9 cellular contexts compared by ENCODE assay signal in genomic region chr1:201792534-201793305, GRCh38. TPM values are rescaled to one million over a fixed set of nuclear protein-coding genes. Genes with fewer than 3 reads are reported as not detected.
DNase-seq lines count a peak whose midpoint lies in the region; ATAC-seq and TF ChIP-seq lines count a peak whose summit lies in the region.
"Had no signal": no experiment of that assay in that cellular context is flagged by ENCODE, and none has a peak within 500 bp of the region (broad histone marks: within the 10 kb centered on the region; RNA-seq: fewer than 3 reads in every experiment).

No MANE protein-coding gene starts in this region.

- H3K4me3 ChIP-seq in KMS-11 (IDR thresholded peaks at IDR 0.05; ENCODE audit: insufficient read depth, low read depth, low read length) (no peak overlapping the region), PC-3 (ENCODE audit: low read length) (no peak overlapping the region), fibroblast of mammary gland (ENCODE audit: control insufficient read depth, low read depth, low read length) (no peak overlapping the region), stomach smooth muscle (ENCODE audit: low read length in 2 of 2) (no peak overlapping the region)

- no peaks in the 10 kb centered on the region for H3F3A ChIP-seq in PC-3 (ENCODE audit: low read length, unreplicated experiment)

- H3K27me3 Mint-ChIP-seq in activated T-cell treated with anti-CD3 and anti-CD28 coated beads, Interleukin-2, amount 50 U/mL, for 4 hours (ENCODE audit: low read depth): no peaks in the 10 kb centered on the region
- H3K27me3 Mint-ChIP-seq in natural killer cell treated with Interleukin-12 subunit alpha and Interleukin-12 subunit beta and Interleukin-15 and Interleukin-18, amount 100 ng/mL, for 72 hours: peaks cover 1 to 2% of the 10 kb centered on the region in 2 donors
- H3K27me3 Mint-ChIP-seq: activated naive CD8-positive, alpha-beta T cell had no signal

- H3K27ac ChIP-seq in KMS-11 (no peak overlapping the region), PC-3 (ENCODE audit: low read length) (no peak overlapping the region), stomach smooth muscle (ENCODE audit: low read length) (peak overlapping the region; percentile 58)

- H3K9ac ChIP-seq in KMS-11 (no peak overlapping the region), PC-3 (ENCODE audit: low read length) (no peak overlapping the region), stomach smooth muscle (ENCODE audit: low read length in 2 of 2) (no peak overlapping the region)

- H3K36me3 ChIP-seq in KMS-11 (ENCODE audit: insufficient read depth) (no peaks in the 10 kb centered on the region), PC-3 (ENCODE audit: low read depth, low read length) (no peaks in the 10 kb centered on the region; the same call in 1 of the 2 replicates), stomach smooth muscle (ENCODE audit: control insufficient read depth in 2 of 2, insufficient read depth in 2 of 2, low read length in 2 of 2) (peaks cover 19 to 33% of the 10 kb centered on the region in 2 donors)

- H3K4me3 Mint-ChIP-seq in activated T-cell treated with anti-CD3 and anti-CD28 coated beads, Interleukin-2, amount 50 U/mL, for 4 hours: no peak overlapping the region
- no peak overlapping the region for H3K4me3 Mint-ChIP-seq in natural killer cell treated with Interleukin-12 subunit alpha and Interleukin-12 subunit beta and Interleukin-15 and Interleukin-18, amount 100 ng/mL, for 72 hours
- H3K4me3 Mint-ChIP-seq: activated naive CD8-positive, alpha-beta T cell had no signal

- H3K4me2 ChIP-seq in KMS-11: peak overlapping the region; percentile 23; the same call in 1 of the 2 replicates
- H3K4me2 ChIP-seq in PC-3 (ENCODE audit: low read length): no peak overlapping the region

- H3K9me3 ChIP-seq in PC-3 (ENCODE audit: low read length) (no peaks in the 10 kb centered on the region), stomach smooth muscle (ENCODE audit: control insufficient read depth in 2 of 2, low read length in 2 of 2) (no peaks in the 10 kb centered on the region)

- H3K79me2 ChIP-seq in KMS-11 (ENCODE audit: insufficient read depth, low read depth): no peaks in the 10 kb centered on the region
- no peaks in the 10 kb centered on the region for H3K79me2 ChIP-seq in PC-3 (ENCODE audit: low read length)

- H2AFZ ChIP-seq in KMS-11 (ENCODE audit: low read depth) (no peak overlapping the region; the same call in 1 of the 2 replicates), PC-3 (ENCODE audit: low read length) (no peak overlapping the region)

- peak; percentile 95 for DNase-seq in DMS53 (lab: John Stamatoyannopoulos, UW)
- peak; percentile 83 for DNase-seq in PC-3
- DNase-seq in activated T-cell treated with anti-CD3 and anti-CD28 coated beads, Interleukin-2, amount 50 U/mL, for 4 hours: peak; percentile 23
- peak; percentile 90 for DNase-seq in fibroblast of mammary gland (ENCODE audit: low read depth)
- peak; percentile 68 for DNase-seq in natural killer cell treated with Interleukin-12 subunit alpha and Interleukin-12 subunit beta and Interleukin-15 and Interleukin-18, amount 100 ng/mL, for 72 hours (ENCODE audit: low spot score)

- H3K9me3 Mint-ChIP-seq in activated T-cell treated with anti-CD3 and anti-CD28 coated beads, Interleukin-2, amount 50 U/mL, for 4 hours: no peaks in the 10 kb centered on the region
- no peaks in the 10 kb centered on the region for H3K9me3 Mint-ChIP-seq in natural killer cell treated with Interleukin-12 subunit alpha and Interleukin-12 subunit beta and Interleukin-15 and Interleukin-18, amount 100 ng/mL, for 72 hours

- peaks cover 4% of the 10 kb centered on the region for H3K36me3 Mint-ChIP-seq in activated T-cell treated with anti-CD3 and anti-CD28 coated beads, Interleukin-2, amount 50 U/mL, for 4 hours (ENCODE audit: insufficient read depth)
- no peaks in the 10 kb centered on the region for H3K36me3 Mint-ChIP-seq in natural killer cell treated with Interleukin-12 subunit alpha and Interleukin-12 subunit beta and Interleukin-15 and Interleukin-18, amount 100 ng/mL, for 72 hours

- H4K20me1 ChIP-seq in KMS-11 (ENCODE audit: insufficient read depth) (no peaks in the 10 kb centered on the region), PC-3 (ENCODE audit: low read length) (no peaks in the 10 kb centered on the region)

- H3K4me1 Mint-ChIP-seq in activated T-cell treated with anti-CD3 and anti-CD28 coated beads, Interleukin-2, amount 50 U/mL, for 4 hours (ENCODE audit: low read depth): no peaks in the 10 kb centered on the region
- no peaks in the 10 kb centered on the region for H3K4me1 Mint-ChIP-seq in natural killer cell treated with Interleukin-12 subunit alpha and Interleukin-12 subunit beta and Interleukin-15 and Interleukin-18, amount 100 ng/mL, for 72 hours (ENCODE audit: low read depth in 2 of 2)

- CTCF ChIA-PET in PC-3 (lab: Charles Lee): interaction anchor here (0.6 to 1.8 kb wide), 6 partner anchors 53 to 233 kb away, joined by 5 to 35 read pairs (median 8); no protein-coding TSS in a partner anchor

- intact Hi-C loops in PC-3 (cut with micrococcal nuclease): loop anchor here (1.0 kb wide), 2 partner anchors 83 to 233 kb away; no protein-coding TSS in a partner anchor

- no peak overlapping the region for H3K27ac Mint-ChIP-seq in natural killer cell treated with Interleukin-12 subunit alpha and Interleukin-12 subunit beta and Interleukin-15 and Interleukin-18, amount 100 ng/mL, for 72 hours
- H3K27ac Mint-ChIP-seq: activated naive CD8-positive, alpha-beta T cell had no signal

- peaks cover 27% of the 10 kb centered on the region for H3K4me1 ChIP-seq in KMS-11 (ENCODE audit: low read depth, poor library complexity, severe bottlenecking)
- peaks cover 12% of the 10 kb centered on the region for H3K4me1 ChIP-seq in PC-3 (ENCODE audit: insufficient read depth, low read length)
- H3K4me1 ChIP-seq in stomach smooth muscle (ENCODE audit: control insufficient read depth, insufficient read depth, low read length): peaks cover 38% of the 10 kb centered on the region

- POLR2A ChIA-PET in PC-3 (lab: Charles Lee; ENCODE audit: unreplicated experiment): no interaction called here

- no peaks in the 10 kb centered on the region for H3K9me2 ChIP-seq in PC-3 (replicated peaks; ENCODE audit: low read length)

- H3K27me3 ChIP-seq in KMS-11 (ENCODE audit: insufficient read depth, low read depth): no peaks in the 10 kb centered on the region
- H3K27me3 ChIP-seq in PC-3 (ENCODE audit: low read length): no peaks in the 10 kb centered on the region
- no peaks in the 10 kb centered on the region for H3K27me3 ChIP-seq in stomach smooth muscle (ENCODE audit: control insufficient read depth in 1 of 2, insufficient read depth in 2 of 2, low read length in 2 of 2)

- ATAC-seq in PC-3: peak; percentile 92
- peak in 1 of 2 donors; percentile 58 for ATAC-seq in activated T-cell treated with anti-CD3 and anti-CD28 coated beads, Interleukin-2, amount 50 U/mL, for 4 hours
- no peak for ATAC-seq in natural killer cell treated with Interleukin-12 subunit alpha and Interleukin-12 subunit beta and Interleukin-15 and Interleukin-18, amount 100 ng/mL, for 72 hours
- ATAC-seq in HG03565 (IDR thresholded peaks at IDR 0.05; ENCODE audit: unreplicated experiment): no peak

- TF ChIP-seq CTCF in KMS-11 (conservative IDR thresholded peaks at IDR 0.05; ENCODE audit: low read depth, low read length): peak; percentile 100
- peak; percentile 91 for TF ChIP-seq CTCF in PC-3 (conservative IDR thresholded peaks at IDR 0.05; ENCODE audit: low read depth, low read length)
- TF ChIP-seq CTCF in fibroblast of mammary gland (conservative IDR thresholded peaks at IDR 0.05; ENCODE audit: control insufficient read depth, insufficient read depth, low read depth, low read length): peak; percentile 99

- no TSS peak for BruUV-seq in PC-3 (replicated peaks; lab: Mats Ljungman, UMichigan)

RNA-seq across cellular contexts. Expression of gene IPO9, which starts 36.2 kb away (rescaled TPM):
- 21.6 and 23.6 TPM in 2 replicates for total RNA-seq in PC-3 (2014; rRNA removed)
- 10 to 100 TPM; 45.4 to 48.3 (median 46.9) TPM for total RNA-seq in activated T-cell treated with anti-CD3 and anti-CD28 coated beads, Interleukin-2, amount 50 U/mL, for 4 hours
- total RNA-seq in natural killer cell treated with Interleukin-12 subunit alpha and Interleukin-12 subunit beta and Interleukin-15 and Interleukin-18, amount 100 ng/mL, for 72 hours: 10 to 100 TPM; 61.4 to 91.0 TPM

Comparison
In these comparisons a context has a peak if more than half of its experiments do, and no peak if none do; other contexts are left out.
1. DNase-seq: peak in every context shown above with its lines; median percentile 95 in DMS53; 90 in fibroblast of mammary gland; 83 in PC-3; 68 in natural killer cell treated with Interleukin-12 subunit alpha and Interleukin-12 subunit beta and Interleukin-15 and Interleukin-18, amount 100 ng/mL, for 72 hours; 23 in activated T-cell treated with anti-CD3 and anti-CD28 coated beads, Interleukin-2, amount 50 U/mL, for 4 hours.